ENCODE assay signal across 8 cellular contexts in genomic region chr17:8073627-8074485, GRCh38. TPM values are rescaled to one million over a fixed set of nuclear protein-coding genes. Genes with fewer than 3 reads are reported as not detected.
DNase-seq lines count a peak whose midpoint lies in the region; ATAC-seq and TF ChIP-seq lines count a peak whose summit lies in the region.

No MANE protein-coding gene starts in this region.

- H3K9me3 ChIP-seq in Panc1 (ENCODE audit: control insufficient read depth, insufficient read depth, low read depth, low read length) (no peaks in the 10 kb centered on the region), osteoblast (ENCODE audit: low read depth, low read length) (no peaks in the 10 kb centered on the region), tibial artery (no peaks in the 10 kb centered on the region)

- H4K20me1 ChIP-seq in osteoblast (ENCODE audit: insufficient read depth, low read length) = no peaks in the 10 kb centered on the region

- H3K4me1 ChIP-seq in Panc1 (ENCODE audit: control insufficient read depth, insufficient read depth, low read length) = no peaks in the 10 kb centered on the region; the same call in 1 of the 2 replicates
- no peaks in the 10 kb centered on the region for H3K4me1 ChIP-seq in osteoblast (ENCODE audit: insufficient read depth, low read length)
- H3K4me1 ChIP-seq in tibial artery = peaks cover 0 to 19% (median 13%) of the 10 kb centered on the region in 4 donors

- POLR2A ChIA-PET in Panc1 (lab: Charles Lee) = interaction anchor here (0.6 kb wide), 2 partner anchors 143 to 238 kb away, joined by 5 to 7 read pairs; no protein-coding TSS in a partner anchor

- BruUV-seq in Panc1 (replicated peaks; lab: Mats Ljungman, UMichigan) = no TSS peak

- H3K36me3 Mint-ChIP-seq in activated T-helper 17 cell treated with anti-CD3 and anti-CD28 coated beads, Interleukin-2, amount 50 U/mL, for 72 hours (ENCODE audit: low read depth) = no peaks in the 10 kb centered on the region

- H3K36me3 ChIP-seq in Panc1 (ENCODE audit: control insufficient read depth, insufficient read depth, low read length) (no peaks in the 10 kb centered on the region; the same call in 1 of the 2 replicates), osteoblast (ENCODE audit: insufficient read depth, low read length) (no peaks in the 10 kb centered on the region), tibial artery (no peaks in the 10 kb centered on the region)

- in situ Hi-C loops in Panc1 (cut with HindIII; ENCODE audit: low pct_unique_long_range_greater_than_20kb, low sequenced_read_pairs) = no loop called here

- peaks cover 20% of the 10 kb centered on the region for H3K4me1 Mint-ChIP-seq in activated T-helper 17 cell treated with anti-CD3 and anti-CD28 coated beads, Interleukin-2, amount 50 U/mL, for 72 hours

- peaks cover 27% of the 10 kb centered on the region for H3K27me3 Mint-ChIP-seq in activated T-helper 17 cell treated with anti-CD3 and anti-CD28 coated beads, Interleukin-2, amount 50 U/mL, for 72 hours

- intact Hi-C loops in Panc1 (cut with micrococcal nuclease; ENCODE audit: unreplicated experiment) (no loop called here), tibial artery (cut with DNase I; ENCODE audit: low total_unique reads) (no loop called here)

- H3K27me3 ChIP-seq in Panc1 (ENCODE audit: control insufficient read depth, insufficient read depth, low read length) (no peaks in the 10 kb centered on the region; the same call in 1 of the 2 replicates), osteoblast (ENCODE audit: insufficient read depth, low read length) (peaks cover 75% of the 10 kb centered on the region), tibial artery (peaks cover 0 to 83% of the 10 kb centered on the region in 2 donors)

- H3K4me3 Mint-ChIP-seq in activated T-helper 17 cell treated with anti-CD3 and anti-CD28 coated beads, Interleukin-2, amount 50 U/mL, for 72 hours = peak overlapping the region; percentile 86

- no peaks in the 10 kb centered on the region for H3K79me2 ChIP-seq in osteoblast (ENCODE audit: insufficient read depth, low read length)

- H2AFZ ChIP-seq in osteoblast (ENCODE audit: low read length) = no peak overlapping the region

- H3K4me2 ChIP-seq in osteoblast (ENCODE audit: insufficient read depth, low read length) = peak overlapping the region; percentile 45

- CTCF ChIA-PET in Panc1 (lab: Charles Lee) = interaction anchor here (0.5 to 1.7 kb wide), 8 partner anchors 9 to 365 kb away, joined by 3 to 10 read pairs (median 4); no protein-coding TSS in a partner anchor

- H3K27ac Mint-ChIP-seq in activated T-helper 17 cell treated with anti-CD3 and anti-CD28 coated beads, Interleukin-2, amount 50 U/mL, for 72 hours = peak overlapping the region; percentile 73

- H3K27ac ChIP-seq in Panc1 (ENCODE audit: low read length) (no peak overlapping the region), osteoblast (ENCODE audit: low read depth, low read length) (no peak overlapping the region), tibial artery (no peak overlapping the region)

- peak; percentile 80 for DNase-seq in D341Med (ENCODE audit: low spot score)
- DNase-seq in HK-2 (ENCODE audit: unreplicated experiment) = peak; percentile 72
- peak; percentile 47 for DNase-seq in Panc1 (ENCODE audit: low read depth, low spot score)
- DNase-seq in foreskin melanocyte = peak; percentile 20
- DNase-seq in osteoblast (ENCODE audit: insufficient read length, low spot score, missing footprints) = peak; percentile 97
- peak in 1 of 2 donors; percentile 75 for DNase-seq in tibial artery

- TF ChIP-seq CTCF in Panc1 (IDR thresholded peaks at IDR 0.05) (peak; percentile 97), osteoblast (IDR thresholded peaks at IDR 0.05; ENCODE audit: extremely low read depth, low read depth, low read length) (peak; percentile 88), tibial artery (IDR thresholded peaks at IDR 0.05) (peak; percentile 54 to 86)

- H3K4me3 ChIP-seq in Panc1 (ENCODE audit: low read depth in 2 of 2, low read length in 2 of 2) = peak overlapping the region; percentile 16 to 38
- no peak overlapping the region for H3K4me3 ChIP-seq in osteoblast (ENCODE audit: insufficient read depth, low read length)
- no peak overlapping the region for H3K4me3 ChIP-seq in tibial artery

- ATAC-seq in Panc1 (peak; percentile 90), GM21447 (IDR thresholded peaks at IDR 0.05; ENCODE audit: unreplicated experiment) (no peak)
- peak; percentile 94 for ATAC-seq in activated T-helper 17 cell treated with anti-CD3 and anti-CD28 coated beads, Interleukin-2, amount 50 U/mL, for 72 hours (replicated peaks)

- no peaks in the 10 kb centered on the region for H3K9me3 Mint-ChIP-seq in activated T-helper 17 cell treated with anti-CD3 and anti-CD28 coated beads, Interleukin-2, amount 50 U/mL, for 72 hours

RNA-seq across cellular contexts. Expression of gene ALOX12B, which starts 13.7 kb away (rescaled TPM):
- total RNA-seq in Panc1 (2021; ENCODE audit: unreplicated experiment) (not detected), osteoblast (not detected in 2 replicates)
- 0.46 TPM for polyA plus RNA-seq in Panc1 (2012; ENCODE audit: insufficient read length)
- 1 to 10 TPM; 1.1 to 6.2 TPM for total RNA-seq in activated T-helper 17 cell treated with anti-CD3 and anti-CD28 coated beads, Interleukin-2, amount 50 U/mL, for 72 hours

RNA-seq across cellular contexts. Expression of gene ALOX15B, which starts 35.0 kb away (rescaled TPM):
- total RNA-seq in Panc1 (2021; ENCODE audit: unreplicated experiment) = not detected
- not detected for polyA plus RNA-seq in Panc1 (2012; ENCODE audit: insufficient read length)
- under 1 TPM in 1 of 2 donors, not detected in 1; 0.61 TPM for total RNA-seq in activated T-helper 17 cell treated with anti-CD3 and anti-CD28 coated beads, Interleukin-2, amount 50 U/mL, for 72 hours
- under 0.01 TPM in 2 replicates for total RNA-seq in osteoblast

RNA-seq across cellular contexts. Expression of gene ALOXE3, which starts 44.5 kb away (rescaled TPM):
- total RNA-seq in Panc1 (2021; ENCODE audit: unreplicated experiment) = 0.46 TPM
- not detected for polyA plus RNA-seq in Panc1 (2012; ENCODE audit: insufficient read length)
- total RNA-seq in activated T-helper 17 cell treated with anti-CD3 and anti-CD28 coated beads, Interleukin-2, amount 50 U/mL, for 72 hours = 1 to 10 TPM in 1 of 2 donors, under 1 TPM in 1; 0.13 to 1.3 TPM
- total RNA-seq in osteoblast = not detected in 2 replicates

RNA-seq across cellular contexts. Expression of gene HES7, which starts 50.0 kb away (rescaled TPM):
- total RNA-seq in Panc1 (2021; ENCODE audit: unreplicated experiment) (4.0 TPM), osteoblast (not detected in 2 replicates)
- 4.9 TPM for polyA plus RNA-seq in Panc1 (2012; ENCODE audit: insufficient read length)
- total RNA-seq in activated T-helper 17 cell treated with anti-CD3 and anti-CD28 coated beads, Interleukin-2, amount 50 U/mL, for 72 hours = 10 to 100 TPM in 1 of 2 donors, 1 to 10 TPM in 1; 2.9 to 10.0 TPM

Comparison
In these comparisons a context has a peak if more than half of its experiments do, and no peak if none do; other contexts are left out.
1. H3K4me3 ChIP-seq: peak in Panc1 (2 of 2); none in osteoblast (single experiment) and tibial artery (0 of 2).
2. Peak in every context shown above with its lines, with median percentiles within 50 percentile points of each other: CTCF ChIP-seq.